Comparison of ENCODE assay signal across 12 cellular contexts in the genomic region with DNA sequence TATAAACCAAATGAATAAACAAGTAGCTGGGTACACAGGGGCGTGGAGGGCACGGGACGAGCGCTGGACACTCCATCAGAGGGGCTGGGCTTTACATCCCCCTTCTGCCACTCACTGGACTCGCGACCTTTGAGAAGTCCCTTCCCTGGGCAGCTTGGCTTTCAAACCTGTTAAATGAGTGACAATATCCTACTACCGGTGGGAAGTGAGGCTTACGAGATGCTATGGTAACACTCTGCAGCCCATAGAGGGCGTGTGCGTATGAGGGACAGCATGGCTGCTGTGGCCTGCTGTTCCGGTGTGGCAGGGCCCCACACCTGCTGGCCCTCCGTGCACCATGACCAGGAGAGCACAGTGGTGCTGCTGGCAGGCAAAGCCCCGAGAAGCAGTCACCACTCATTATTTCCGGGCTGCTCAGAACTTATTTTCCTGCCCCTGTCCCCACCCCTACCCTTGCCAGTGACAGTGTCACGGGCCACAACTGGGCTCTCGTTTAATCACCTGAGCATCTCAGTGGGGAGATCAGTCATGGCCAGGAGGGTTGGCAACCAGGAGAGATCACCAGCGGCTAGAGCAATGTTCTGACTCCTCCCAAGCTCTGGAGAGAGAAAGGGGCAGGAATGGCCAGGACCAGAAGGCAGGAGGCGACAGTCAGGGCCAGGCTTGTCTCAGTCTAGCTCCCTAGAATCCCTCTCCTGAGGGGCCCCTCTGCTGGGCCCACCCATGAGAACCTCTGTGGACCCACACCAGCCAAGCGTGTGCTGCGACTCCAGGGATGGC. TPM values are rescaled to one million over a fixed set of nuclear protein-coding genes. Genes with fewer than 3 reads are reported as not detected.
DNase-seq lines count a peak whose midpoint lies in the region; ATAC-seq, FAIRE-seq and TF ChIP-seq lines count a peak whose summit lies in the region.
"Had no signal": no experiment of that assay in that cellular context is flagged by ENCODE, and none has a peak within 500 bp of the region (broad histone marks: within the 10 kb centered on the region; RNA-seq: fewer than 3 reads in every experiment).

No MANE protein-coding gene starts in this region.

- H3K9ac ChIP-seq in K562 (ENCODE audit: insufficient read depth in 1 of 2, low read depth in 2 of 2, low read length in 2 of 2) (no peak overlapping the region), mucosa of rectum (ENCODE audit: low read depth in 1 of 2, low read length in 2 of 2) (peak overlapping the region; percentile 15 to 57)
- H3K9ac ChIP-seq: GM23248 had no signal

- H3K4me2 ChIP-seq in K562 (ENCODE audit: insufficient read depth, low read length): no peak overlapping the region

- no peaks in the 10 kb centered on the region for H3K9me1 ChIP-seq in K562 (ENCODE audit: control insufficient read depth, insufficient read depth, low read length)

- no peak for TF ChIP-seq POLR2A in K562 (conservative IDR thresholded peaks at IDR 0.05)

- in situ Hi-C loops in K562 (cut with MboI): no loop called here

- DNase-seq in HTR-8/SVneo (ENCODE audit: insufficient read length, low spot score) (no peak), K562 (ENCODE audit: extremely low read depth in 1 of 4, low spot score in 3 of 4) (peak in 1 of 4 experiments; percentile 14), islet precursor cell (no peak), EL (no peak), DMS153 treated with DMSO at 0.1 percent for 48 hours (lab: John Stamatoyannopoulos, UW; ENCODE audit: unreplicated experiment) (no peak)
- DNase-seq: activated B cell treated with CpG ODN at 0.5 μM for 24 hours; CD8-positive, alpha-beta memory T cell; GM23248; NCI-H1436; NCI-H526; SIG-M5 had no signal

- no peak for TF ChIP-seq EP300 in K562 (IDR thresholded peaks at IDR 0.05; ENCODE audit: low read length)

- BruUV-seq in K562 (replicated peaks; lab: Mats Ljungman, UMichigan): no TSS peak

- H4K20me1 ChIP-seq in K562 (replicated peaks; ENCODE audit: control insufficient read depth, insufficient read depth, low read length): 0 out of 2 replicates have a peak, but pooled peaks cover 6% of the 10 kb centered on the region

- H3K36me3 ChIP-seq in K562 (ENCODE audit: control insufficient read depth, insufficient read depth, low read length): peaks cover 29% of the 10 kb centered on the region; the same call in 2 of the 3 replicates
- H3K36me3 ChIP-seq in mucosa of rectum (ENCODE audit: control insufficient read depth in 2 of 2, insufficient read depth in 2 of 2, low read length in 2 of 2): peaks cover 8 to 42% of the 10 kb centered on the region in 2 donors

- H3K79me2 ChIP-seq in K562 (ENCODE audit: control insufficient read depth, insufficient read depth, low read length): no peaks in the 10 kb centered on the region

- intact Hi-C loops in K562 (cut with micrococcal nuclease): no loop called here

- CTCF ChIA-PET in K562 (lab: Yijun Ruan, JAX; ENCODE audit: low intra/inter-chr PET ratio): no interaction called here

- H3K27ac ChIP-seq in K562 (ENCODE audit: extremely low read depth, low read depth, low read length): no peak overlapping the region
- peak overlapping the region; percentile 90 to 98 for H3K27ac ChIP-seq in mucosa of rectum (ENCODE audit: low read depth in 2 of 2, low read length in 2 of 2)
- H3K27ac ChIP-seq: GM23248 had no signal

- ATAC-seq in K562: peak; percentile 81

- no peaks in the 10 kb centered on the region for H3K9me3 ChIP-seq in K562 (replicated peaks; ENCODE audit: control insufficient read depth, insufficient read depth, low read depth, low read length)
- no peaks in the 10 kb centered on the region for H3K9me3 ChIP-seq in mucosa of rectum (ENCODE audit: control insufficient read depth in 2 of 2, low read length in 2 of 2)

- no peak overlapping the region for H3K4me3 ChIP-seq in K562
- no peak overlapping the region for H3K4me3 ChIP-seq in mucosa of rectum (ENCODE audit: low read length in 2 of 2)
- H3K4me3 ChIP-seq: GM23248 had no signal

- peak in 1 of 2 experiments; percentile 23; a peak in 2 of 4 replicates for TF ChIP-seq RAD21 in K562 (CRISPR knock-in tag; conservative IDR thresholded peaks at IDR 0.05 in 1 of 2, IDR thresholded peaks at IDR 0.05 in 1 of 2)

- H3K4me1 ChIP-seq in K562 (replicated peaks in 1 of 2; ENCODE audit: control insufficient read depth in 2 of 2, insufficient read depth in 2 of 2, low read length in 2 of 2): peaks cover 0 to 7% of the 10 kb centered on the region in 2 experiments; a peak in 2 of 5 replicates
- peaks cover 39 to 63% of the 10 kb centered on the region in 2 donors for H3K4me1 ChIP-seq in mucosa of rectum (ENCODE audit: control insufficient read depth in 2 of 2, insufficient read depth in 2 of 2, low read length in 2 of 2)

- POLR2A ChIA-PET in K562 (lab: Yijun Ruan, JAX): interaction anchor here (0.6 to 2.9 kb wide), 3 partner anchors 9 to 12 kb away, joined by 3 to 15 read pairs (median 8); no protein-coding TSS in a partner anchor

- no peaks in the 10 kb centered on the region for H3K27me3 ChIP-seq in K562 (ENCODE audit: control insufficient read depth in 2 of 2, insufficient read depth in 2 of 2, low read length in 2 of 2)
- H3K27me3 ChIP-seq in mucosa of rectum (ENCODE audit: control insufficient read depth in 2 of 2, insufficient read depth in 2 of 2, low read length in 2 of 2): no peaks in the 10 kb centered on the region

- 78% methylated on average over 19 of the region's 20 CpGs for WGBS in K562 (ENCODE audit: insufficient coverage, low coverage, missing lambda C conversion rate)

- peak; percentile 39 to 56 (median 45) for TF ChIP-seq CTCF in K562 (IDR thresholded peaks at IDR 0.05 in 2 of 3, conservative IDR thresholded peaks at IDR 0.05 in 1 of 3; ENCODE audit: insufficient read depth in 2 of 3, low read depth in 1 of 3, low read length in 3 of 3)

- H2AFZ ChIP-seq in K562 (ENCODE audit: low read depth, low read length): no peak overlapping the region
- H2AFZ ChIP-seq: GM23248 had no signal

- FAIRE-seq in HTR-8/SVneo (lab: Jason Lieb, UNC): peak; percentile 20
- FAIRE-seq in K562 (lab: Jason Lieb, UNC): peak; percentile 78

RNA-seq across cellular contexts. Expression of gene CLTB, which starts 10.5 kb away (rescaled TPM):
- 8.7 and 27.7 TPM in 2 replicates for total RNA-seq in K562 (2011; cell fraction: chromatin; rRNA removed; ENCODE audit: low replicate concordance)
- 17.0 and 19.1 TPM in 2 replicates for total RNA-seq in K562 (2011; cell fraction: nucleolus; rRNA removed)
- total RNA-seq in K562 (2011; cell fraction: nucleoplasm; rRNA removed): 18.7 and 31.4 TPM in 2 replicates
- 111 and 117 TPM in 2 replicates for total RNA-seq in K562 (2014; rRNA removed)
- total RNA-seq in K562 (2014; rRNA removed; fragmentation: Illumina TruSeq; extraction: Trizol): 15.2 and 17.4 TPM in 2 replicates
- total RNA-seq in K562 (2015; rRNA removed; fragmentation: Illumina TruSeq; extraction: Trizol): 39.0 and 39.7 TPM in 2 replicates
- 54.7 and 69.0 TPM in 2 replicates for total RNA-seq in K562 (2021)
- 33.1 and 41.1 TPM in 2 replicates for polyA plus RNA-seq in K562 (2011; rRNA removed)
- polyA plus RNA-seq in K562 (2011; cell fraction: cytosol; rRNA removed): 47.3 and 113 TPM in 2 replicates
- polyA plus RNA-seq in K562 (2011; cell fraction: nucleus; rRNA removed): 28.1 and 43.0 TPM in 2 replicates
- polyA plus RNA-seq in K562 (2012): 55.6 and 65.9 TPM in 2 replicates
- polyA plus RNA-seq in K562 (2014; fragmentation: Illumina TruSeq; extraction: Trizol): 31.4 and 55.9 TPM in 2 replicates
- polyA plus RNA-seq in K562 (2014; fragmentation: Nextera tagmentation; extraction: Ambion mirVana): 1 to 10 TPM; 1.8 to 3.5 TPM
- 84.2 and 84.6 TPM in 2 replicates for polyA plus RNA-seq in K562 (2014; rRNA removed)
- polyA minus RNA-seq in K562 (2011; rRNA and poly(A)+ RNA removed): 17.0 and 24.2 TPM in 2 replicates
- polyA minus RNA-seq in K562 (2011; cell fraction: cytosol; rRNA and poly(A)+ RNA removed): 25.4 and 28.5 TPM in 2 replicates
- polyA minus RNA-seq in K562 (2011; cell fraction: nucleus; rRNA and poly(A)+ RNA removed): 7.8 and 8.3 TPM in 2 replicates

RNA-seq across cellular contexts. Expression of gene HIGD2A, which starts 17.3 kb away (rescaled TPM):
- 8.9 and 23.0 TPM in 2 replicates for total RNA-seq in K562 (2011; cell fraction: chromatin; rRNA removed; ENCODE audit: low replicate concordance)
- total RNA-seq in K562 (2011; cell fraction: nucleolus; rRNA removed): 31.7 and 39.2 TPM in 2 replicates
- total RNA-seq in K562 (2011; cell fraction: nucleoplasm; rRNA removed): 38.3 and 59.1 TPM in 2 replicates
- 193 and 230 TPM in 2 replicates for total RNA-seq in K562 (2014; rRNA removed)
- 86.1 and 94.7 TPM in 2 replicates for total RNA-seq in K562 (2014; rRNA removed; fragmentation: Illumina TruSeq; extraction: Trizol)
- total RNA-seq in K562 (2015; rRNA removed; fragmentation: Illumina TruSeq; extraction: Trizol): 161 and 163 TPM in 2 replicates
- total RNA-seq in K562 (2021): 150 and 154 TPM in 2 replicates
- 121 and 166 TPM in 2 replicates for polyA plus RNA-seq in K562 (2011; rRNA removed)
- 306 and 470 TPM in 2 replicates for polyA plus RNA-seq in K562 (2011; cell fraction: cytosol; rRNA removed)
- polyA plus RNA-seq in K562 (2011; cell fraction: nucleus; rRNA removed): 70.5 and 75.2 TPM in 2 replicates
- polyA plus RNA-seq in K562 (2012): 187 and 315 TPM in 2 replicates
- polyA plus RNA-seq in K562 (2014; fragmentation: Illumina TruSeq; extraction: Trizol): 144 and 249 TPM in 2 replicates
- polyA plus RNA-seq in K562 (2014; fragmentation: Nextera tagmentation; extraction: Ambion mirVana): 100 to 1,000 TPM; 232 to 235 TPM
- 264 and 272 TPM in 2 replicates for polyA plus RNA-seq in K562 (2014; rRNA removed)
- polyA minus RNA-seq in K562 (2011; rRNA and poly(A)+ RNA removed): 38.5 and 45.4 TPM in 2 replicates
- 64.4 and 107 TPM in 2 replicates for polyA minus RNA-seq in K562 (2011; cell fraction: cytosol; rRNA and poly(A)+ RNA removed)
- 21.5 and 40.7 TPM in 2 replicates for polyA minus RNA-seq in K562 (2011; cell fraction: nucleus; rRNA and poly(A)+ RNA removed)

RNA-seq across cellular contexts. Expression of gene NOP16, which starts 17.4 kb away (rescaled TPM):
- total RNA-seq in K562 (2011; cell fraction: chromatin; rRNA removed; ENCODE audit: low replicate concordance): 76.0 and 149 TPM in 2 replicates
- total RNA-seq in K562 (2011; cell fraction: nucleolus; rRNA removed): 135 and 143 TPM in 2 replicates
- 111 and 128 TPM in 2 replicates for total RNA-seq in K562 (2011; cell fraction: nucleoplasm; rRNA removed)
- total RNA-seq in K562 (2014; rRNA removed): 92.5 and 116 TPM in 2 replicates
- total RNA-seq in K562 (2014; rRNA removed; fragmentation: Illumina TruSeq; extraction: Trizol): 80.3 and 98.2 TPM in 2 replicates
- 143 and 148 TPM in 2 replicates for total RNA-seq in K562 (2015; rRNA removed; fragmentation: Illumina TruSeq; extraction: Trizol)
- 116 and 120 TPM in 2 replicates for total RNA-seq in K562 (2021)
- 121 and 136 TPM in 2 replicates for polyA plus RNA-seq in K562 (2011; rRNA removed)
- 104 and 115 TPM in 2 replicates for polyA plus RNA-seq in K562 (2011; cell fraction: cytosol; rRNA removed)
- 133 and 168 TPM in 2 replicates for polyA plus RNA-seq in K562 (2011; cell fraction: nucleus; rRNA removed)
- 49.6 and 125 TPM in 2 replicates for polyA plus RNA-seq in K562 (2012)
- 161 and 166 TPM in 2 replicates for polyA plus RNA-seq in K562 (2014; fragmentation: Illumina TruSeq; extraction: Trizol)
- polyA plus RNA-seq in K562 (2014; fragmentation: Nextera tagmentation; extraction: Ambion mirVana): 100 to 1,000 TPM; 183 to 342 TPM
- polyA plus RNA-seq in K562 (2014; rRNA removed): 174 and 221 TPM in 2 replicates
- 60.7 and 71.9 TPM in 2 replicates for polyA minus RNA-seq in K562 (2011; rRNA and poly(A)+ RNA removed)
- 42.1 and 58.9 TPM in 2 replicates for polyA minus RNA-seq in K562 (2011; cell fraction: cytosol; rRNA and poly(A)+ RNA removed)
- polyA minus RNA-seq in K562 (2011; cell fraction: nucleus; rRNA and poly(A)+ RNA removed): 83.7 and 100 TPM in 2 replicates

RNA-seq across cellular contexts. Expression of gene ARL10, which starts 40.6 kb away (rescaled TPM):
- total RNA-seq in K562 (2011; cell fraction: chromatin; rRNA removed; ENCODE audit: low replicate concordance): 0.05 and 0.53 TPM in 2 replicates
- not detected in 2 replicates for total RNA-seq in K562 (2011; cell fraction: nucleolus; rRNA removed)
- 0.07 and 0.08 TPM in 2 replicates for total RNA-seq in K562 (2011; cell fraction: nucleoplasm; rRNA removed)
- total RNA-seq in K562 (2014; rRNA removed) (2.0 TPM in 1 of 2 replicates, not detected in the other), K562 (2014; rRNA removed; fragmentation: Illumina TruSeq; extraction: Trizol) (0.40 TPM in 1 of 2 replicates, not detected in the other), K562 (2015; rRNA removed; fragmentation: Illumina TruSeq; extraction: Trizol) (0.40 and 0.45 TPM in 2 replicates), K562 (2021) (0.38 and 1.2 TPM in 2 replicates)
- polyA plus RNA-seq in K562 (2011; rRNA removed) (0.01 and 0.11 TPM in 2 replicates), K562 (2014; fragmentation: Illumina TruSeq; extraction: Trizol) (0.69 TPM in 1 of 2 replicates, not detected in the other), K562 (2014; fragmentation: Nextera tagmentation; extraction: Ambion mirVana) (under 1 TPM; under 0.01 to 0.31 TPM), K562 (2014; rRNA removed) (not detected in 2 replicates)
- polyA plus RNA-seq in K562 (2011; cell fraction: cytosol; rRNA removed): under 0.01 TPM in 1 of 2 replicates, not detected in the other
- polyA plus RNA-seq in K562 (2011; cell fraction: nucleus; rRNA removed): 0.03 and 0.46 TPM in 2 replicates
- 0.03 and 0.34 TPM in 2 replicates for polyA plus RNA-seq in K562 (2012)
- 0.35 TPM in 1 of 2 replicates, not detected in the other for polyA minus RNA-seq in K562 (2011; rRNA and poly(A)+ RNA removed)
- polyA minus RNA-seq in K562 (2011; cell fraction: cytosol; rRNA and poly(A)+ RNA removed): not detected in 2 replicates
- not detected in 2 replicates for polyA minus RNA-seq in K562 (2011; cell fraction: nucleus; rRNA and poly(A)+ RNA removed)

RNA-seq across cellular contexts. Expression of gene FAF2, which starts 42.3 kb away (rescaled TPM):
- total RNA-seq in K562 (2011; cell fraction: chromatin; rRNA removed; ENCODE audit: low replicate concordance): 48.2 and 98.0 TPM in 2 replicates
- 45.0 and 52.5 TPM in 2 replicates for total RNA-seq in K562 (2011; cell fraction: nucleolus; rRNA removed)
- 70.0 and 90.6 TPM in 2 replicates for total RNA-seq in K562 (2011; cell fraction: nucleoplasm; rRNA removed)
- total RNA-seq in K562 (2014; rRNA removed) (25.6 and 29.0 TPM in 2 replicates), K562 (2014; rRNA removed; fragmentation: Illumina TruSeq; extraction: Trizol) (37.8 and 41.6 TPM in 2 replicates), K562 (2015; rRNA removed; fragmentation: Illumina TruSeq; extraction: Trizol) (35.4 and 36.1 TPM in 2 replicates), K562 (2021) (33.7 and 37.7 TPM in 2 replicates)
- polyA plus RNA-seq in K562 (2011; rRNA removed) (38.6 and 44.6 TPM in 2 replicates), K562 (2014; fragmentation: Illumina TruSeq; extraction: Trizol) (41.9 and 43.4 TPM in 2 replicates), K562 (2014; fragmentation: Nextera tagmentation; extraction: Ambion mirVana) (10 to 100 TPM; 25.2 to 32.8 TPM), K562 (2014; rRNA removed) (25.0 and 30.3 TPM in 2 replicates)
- 22.1 and 28.9 TPM in 2 replicates for polyA plus RNA-seq in K562 (2011; cell fraction: cytosol; rRNA removed)
- 33.7 and 37.6 TPM in 2 replicates for polyA plus RNA-seq in K562 (2011; cell fraction: nucleus; rRNA removed)
- polyA plus RNA-seq in K562 (2012): 23.2 and 26.6 TPM in 2 replicates
- polyA minus RNA-seq in K562 (2011; rRNA and poly(A)+ RNA removed): 63.2 and 66.8 TPM in 2 replicates
- polyA minus RNA-seq in K562 (2011; cell fraction: cytosol; rRNA and poly(A)+ RNA removed): 22.9 and 31.1 TPM in 2 replicates
- 12.4 and 23.8 TPM in 2 replicates for polyA minus RNA-seq in K562 (2011; cell fraction: nucleus; rRNA and poly(A)+ RNA removed)

Comparison
In these comparisons a context has a peak if more than half of its experiments do, and no peak if none do; other contexts are left out.
1. H3K9ac ChIP-seq: peak in mucosa of rectum (2 of 2); none in K562 (0 of 2).